8 cellular contexts compared by ENCODE assay signal in the genomic region with DNA sequence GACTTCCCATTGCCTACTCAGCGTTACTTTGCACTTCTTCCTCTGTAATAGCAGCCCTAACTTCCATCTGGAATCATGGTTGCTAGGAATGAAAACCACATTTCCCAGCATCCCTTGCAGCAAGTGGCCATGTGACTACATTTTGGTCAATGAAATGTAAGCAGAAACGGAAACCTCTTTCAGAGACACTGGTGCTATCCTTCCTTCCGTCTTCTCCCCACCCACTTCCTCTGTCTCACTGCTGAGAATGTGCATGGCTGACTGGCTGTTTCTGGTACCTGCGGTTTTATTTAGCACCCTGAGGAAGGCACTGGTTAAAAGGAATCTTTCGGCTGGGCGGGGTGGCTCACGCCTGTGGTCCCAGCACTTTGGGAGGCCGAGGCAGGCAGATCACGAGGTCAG.
A peak's percentile ranks its signal among the peaks of the same experiment; 100 is the strongest.
DNase-seq lines count a peak whose midpoint lies in the region; ATAC-seq and TF ChIP-seq lines count a peak whose summit lies in the region.

No MANE protein-coding gene starts in this region.

- no peak overlapping the region for H2BK15ac ChIP-seq in neuronal stem cell (ENCODE audit: low read length)

- H2BK120ac ChIP-seq in neuronal stem cell (ENCODE audit: low read depth, low read length): no peak overlapping the region

- H3K27me3 Mint-ChIP-seq in type B pancreatic cell: peaks cover 28% of the 10 kb centered on the region

- peaks cover 0 to 2% of the 10 kb centered on the region in 2 donors for H3K9me3 ChIP-seq in neuronal stem cell (replicated peaks in 1 of 2; ENCODE audit: control insufficient read depth in 2 of 2, insufficient read depth in 1 of 2, low read depth in 1 of 2, low read length in 2 of 2)
- no peaks in the 10 kb centered on the region for H3K9me3 ChIP-seq in ovary

- no peaks in the 10 kb centered on the region for H3K79me1 ChIP-seq in neuronal stem cell (ENCODE audit: low read depth, low read length)

- no peak overlapping the region for H2AK5ac ChIP-seq in neuronal stem cell (ENCODE audit: low read depth, low read length)

- no peak overlapping the region for H4K91ac ChIP-seq in neuronal stem cell (ENCODE audit: low read depth, low read length, poor library complexity)

- H2BK12ac ChIP-seq in neuronal stem cell (ENCODE audit: low read length): no peak overlapping the region

- WGBS in neuronal stem cell (ENCODE audit: extremely low coverage in 2 of 2, insufficient read length in 2 of 2, insufficient replicate concordance in 1 of 2), 2 donors: no CpG with 5 or more reads among the region's 9 CpGs
- WGBS in ovary, 3 donors: 74 to 83% (median 76%) methylated on average over 9 of the region's 9 CpGs

- no peaks in the 10 kb centered on the region for H3K36me3 Mint-ChIP-seq in type B pancreatic cell

- H3K4me1 ChIP-seq in neuronal stem cell (ENCODE audit: control insufficient read depth in 2 of 2, insufficient read depth in 1 of 2, low read depth in 1 of 2, low read length in 2 of 2) (peaks cover 6 to 12% of the 10 kb centered on the region in 2 donors), ovary (ENCODE audit: insufficient read depth) (no peaks in the 10 kb centered on the region)

- no peak overlapping the region for H3K23ac ChIP-seq in neuronal stem cell (ENCODE audit: low read depth, low read length, poor library complexity)

- no peaks in the 10 kb centered on the region for H3K9me3 Mint-ChIP-seq in type B pancreatic cell

- intact Hi-C loops in ovary (cut with DNase I): no loop called here

- H3K9ac ChIP-seq in neuronal stem cell (ENCODE audit: low read depth, low read length, poor library complexity): no peak overlapping the region

- H3K4ac ChIP-seq in neuronal stem cell (ENCODE audit: low read length): no peak overlapping the region

- TF ChIP-seq CTCF in ovary (IDR thresholded peaks at IDR 0.05): no peak
- TF ChIP-seq CTCF in type B pancreatic cell (conservative IDR thresholded peaks at IDR 0.05): no peak

- no peak overlapping the region for H2BK5ac ChIP-seq in neuronal stem cell (ENCODE audit: low read length)

- H4K8ac ChIP-seq in neuronal stem cell (ENCODE audit: low read depth, low read length): no peak overlapping the region

- peaks cover 22% of the 10 kb centered on the region for H3K4me1 Mint-ChIP-seq in type B pancreatic cell (ENCODE audit: unreplicated experiment)

- H3K27ac ChIP-seq in neuronal stem cell (replicated peaks; ENCODE audit: low read length): no peak overlapping the region
- H3K27ac ChIP-seq in ovary: no peak overlapping the region

- no peak for TF ChIP-seq POLR2A in ovary (IDR thresholded peaks at IDR 0.05)

- no peak overlapping the region for H3K4me3 Mint-ChIP-seq in type B pancreatic cell

- peak; percentile 78 for ATAC-seq in GM18502 (IDR thresholded peaks at IDR 0.05; ENCODE audit: poor library complexity, unreplicated experiment)
- ATAC-seq in HG03280 (IDR thresholded peaks at IDR 0.05; ENCODE audit: unreplicated experiment): peak; percentile 59

- peak; percentile 24 for DNase-seq in SW480 (ENCODE audit: low spot score)
- peak; percentile 75 for DNase-seq in activated naive CD4-positive, alpha-beta T cell treated with Interleukin-2 at 50 U/mL for 16 hours
- DNase-seq in neuronal stem cell (ENCODE audit: low spot score): no peak
- DNase-seq in ovary: no peak
- DNase-seq in type B pancreatic cell (ENCODE audit: extremely low spot score, unreplicated experiment): no peak
- no peak for DNase-seq in SHP77 treated with DMSO at 0.1 percent for 48 hours (lab: John Stamatoyannopoulos, UW)

- no peak overlapping the region for H3K27ac Mint-ChIP-seq in type B pancreatic cell

- H3K4me2 ChIP-seq in neuronal stem cell (ENCODE audit: insufficient read depth, low read length, poor library complexity, severe bottlenecking): no peak overlapping the region

- peaks cover 0 to 16% (median 0%) of the 10 kb centered on the region in 3 experiments for H3K27me3 ChIP-seq in neuronal stem cell (ENCODE audit: control insufficient read depth in 3 of 3, insufficient read depth in 3 of 3, low read depth in 1 of 3, low read length in 3 of 3)
- no peaks in the 10 kb centered on the region for H3K27me3 ChIP-seq in ovary

- H3K36me3 ChIP-seq in neuronal stem cell (replicated peaks in 1 of 2; ENCODE audit: control insufficient read depth in 2 of 2, insufficient read depth in 2 of 2, low read length in 2 of 2): no peaks in the 10 kb centered on the region
- no peaks in the 10 kb centered on the region for H3K36me3 ChIP-seq in ovary

- H3K18ac ChIP-seq in neuronal stem cell (ENCODE audit: low read length): no peak overlapping the region

- no peak for TF ChIP-seq EP300 in ovary (IDR thresholded peaks at IDR 0.05)

- no peak overlapping the region for H3K4me3 ChIP-seq in neuronal stem cell (ENCODE audit: low read length in 2 of 2)
- H3K4me3 ChIP-seq in ovary: no peak overlapping the region

- H3K14ac ChIP-seq in neuronal stem cell (ENCODE audit: low read length): no peak overlapping the region

- peak overlapping the region; percentile 31 for H2AFZ ChIP-seq in neuronal stem cell (ENCODE audit: low read length)

Comparison
In these comparisons a context has a peak if more than half of its experiments do, and no peak if none do; other contexts are left out.
1. DNase-seq: peak in SW480 (single experiment) and activated naive CD4-positive, alpha-beta T cell treated with Interleukin-2 at 50 U/mL for 16 hours (single experiment); none in neuronal stem cell (single experiment), ovary (0 of 5), type B pancreatic cell (single experiment) and SHP77 treated with DMSO at 0.1 percent for 48 hours (single experiment).